ENCODE assay signal across 8 cellular contexts in genomic region chr3:58034738-58035511, GRCh38. TPM values are rescaled to one million over a fixed set of nuclear protein-coding genes. Genes with fewer than 3 reads are reported as not detected.
DNase-seq lines count a peak whose midpoint lies in the region; ATAC-seq and TF ChIP-seq lines count a peak whose summit lies in the region.

No MANE protein-coding gene starts in this region.

- H3K4me3 ChIP-seq in upper lobe of left lung: no peak overlapping the region

- ATAC-seq in HG03025 (IDR thresholded peaks at IDR 0.05; ENCODE audit: low FRiP score, unreplicated experiment) (peak; percentile 91), naive B cell (ENCODE audit: low read depth in 2 of 2) (peak; percentile 94 to 97), upper lobe of left lung (ENCODE audit: low FRiP score in 2 of 2) (no peak)

- WGBS in upper lobe of left lung, 2 donors: 63 to 77% methylated on average over 5 to 6 of the region's 6 CpGs

- no peaks in the 10 kb centered on the region for H3K36me3 ChIP-seq in upper lobe of left lung

- no peaks in the 10 kb centered on the region for H3K27me3 ChIP-seq in upper lobe of left lung

- peak overlapping the region; percentile 5 for H3K4me3 Mint-ChIP-seq in activated CD4-positive, alpha-beta T cell treated with anti-CD3 and anti-CD28 coated beads, Interleukin-2, amount 10 ng/mL, durations not matched to agents 7 days and 5 days
- H3K4me3 Mint-ChIP-seq in naive B cell: peak overlapping the region in 3 of 8 donors; percentile 33 to 68 (median 47)

- no peaks in the 10 kb centered on the region for H3K9me3 Mint-ChIP-seq in activated CD4-positive, alpha-beta T cell treated with anti-CD3 and anti-CD28 coated beads, Interleukin-2, amount 10 ng/mL, durations not matched to agents 7 days and 5 days
- no peaks in the 10 kb centered on the region for H3K9me3 Mint-ChIP-seq in naive B cell

- TF ChIP-seq POLR2A in upper lobe of left lung (IDR thresholded peaks at IDR 0.05): no peak

- H3K36me3 Mint-ChIP-seq in activated CD4-positive, alpha-beta T cell treated with anti-CD3 and anti-CD28 coated beads, Interleukin-2, amount 10 ng/mL, durations not matched to agents 7 days and 5 days (ENCODE audit: low read depth): peaks cover 4% of the 10 kb centered on the region
- no peaks in the 10 kb centered on the region for H3K36me3 Mint-ChIP-seq in naive B cell

- peaks cover 44% of the 10 kb centered on the region for H3K4me1 Mint-ChIP-seq in activated CD4-positive, alpha-beta T cell treated with anti-CD3 and anti-CD28 coated beads, Interleukin-2, amount 10 ng/mL, durations not matched to agents 7 days and 5 days
- H3K4me1 Mint-ChIP-seq in naive B cell: peaks cover 12 to 41% (median 26%) of the 10 kb centered on the region in 3 donors

- CTCF ChIA-PET in activated CD4-positive, alpha-beta T cell treated with anti-CD3 and anti-CD28 coated beads, Interleukin-2, amount 10 ng/mL, durations not matched to agents 7 days and 5 days (lab: Charles Lee): interaction anchor here (0.8 to 1.6 kb wide), 10 partner anchors 9 to 1029 kb away, joined by 3 to 9 read pairs (median 3); partner anchors contain the start of genes FLNB, HTD2 and RPP14

- TF ChIP-seq EP300 in upper lobe of left lung (IDR thresholded peaks at IDR 0.05): no peak

- no peaks in the 10 kb centered on the region for H3K27me3 Mint-ChIP-seq in activated CD4-positive, alpha-beta T cell treated with anti-CD3 and anti-CD28 coated beads, Interleukin-2, amount 10 ng/mL, durations not matched to agents 7 days and 5 days
- no peaks in the 10 kb centered on the region for H3K27me3 Mint-ChIP-seq in naive B cell

- TF ChIP-seq CTCF in upper lobe of left lung (IDR thresholded peaks at IDR 0.05): no peak

- H3K27ac Mint-ChIP-seq in activated CD4-positive, alpha-beta T cell treated with anti-CD3 and anti-CD28 coated beads, Interleukin-2, amount 10 ng/mL, durations not matched to agents 7 days and 5 days: peak overlapping the region; percentile 74
- H3K27ac Mint-ChIP-seq in naive B cell: peak overlapping the region; percentile 84 to 99 (median 96)

- no peak overlapping the region for H3K27ac ChIP-seq in upper lobe of left lung

- no peaks in the 10 kb centered on the region for H3K9me3 ChIP-seq in upper lobe of left lung

- peak; percentile 40 for DNase-seq in stimulated activated CD4-positive, alpha-beta T cell treated with anti-CD3 and anti-CD28 coated beads, Interleukin-15, amount 100 ng/mL, for 24 hours
- no peak for DNase-seq in stimulated activated CD4-positive, alpha-beta T cell treated with anti-CD3 and anti-CD28 coated beads, Interleukin-12 subunit alpha, Interleukin-12 subunit beta, amount 100 ng/mL, for 4 hours
- DNase-seq in activated CD4-positive, alpha-beta T cell treated with anti-CD3 and anti-CD28 coated beads, Interleukin-2, amount 10 ng/mL, durations not matched to agents 7 days and 5 days: peak; percentile 70
- peak; percentile 60 for DNase-seq in naive B cell
- no peak for DNase-seq in hippocampal formation (lab: John Stamatoyannopoulos, UW)
- DNase-seq in NCI-H1105 treated with DMSO at 0.1 percent for 48 hours (lab: John Stamatoyannopoulos, UW): no peak
- DNase-seq in upper lobe of left lung: no peak

- H3K4me1 ChIP-seq in upper lobe of left lung: peaks cover 4 to 23% (median 7%) of the 10 kb centered on the region in 4 donors

- POLR2A ChIA-PET in activated CD4-positive, alpha-beta T cell treated with anti-CD3 and anti-CD28 coated beads, Interleukin-2, amount 10 ng/mL, durations not matched to agents 7 days and 5 days (lab: Charles Lee): interaction anchor here (0.6 to 0.7 kb wide), 2 partner anchors 15 to 52 kb away, joined by 3 read pairs; no protein-coding TSS in a partner anchor

RNA-seq across cellular contexts. Expression of gene FLNB, which starts 26.7 kb away (rescaled TPM):
- 10 to 100 TPM; 27.2 to 28.1 TPM for total RNA-seq in activated CD4-positive, alpha-beta T cell treated with anti-CD3 and anti-CD28 coated beads, Interleukin-2, amount 10 ng/mL, durations not matched to agents 7 days and 5 days
- 10 to 100 TPM in 3 of 6 donors, 1 to 10 TPM in 3; 3.2 to 14.6 (median 9.7) TPM for polyA plus RNA-seq in naive B cell (ENCODE audit: low read depth in 6 of 6)
- 100 to 1,000 TPM; 101 to 193 (median 127) TPM for total RNA-seq in upper lobe of left lung

Comparison
In these comparisons a context has a peak if more than half of its experiments do, and no peak if none do; other contexts are left out.
1. DNase-seq: peak in stimulated activated CD4-positive, alpha-beta T cell treated with anti-CD3 and anti-CD28 coated beads, Interleukin-15, amount 100 ng/mL, for 24 hours (single experiment), activated CD4-positive, alpha-beta T cell treated with anti-CD3 and anti-CD28 coated beads, Interleukin-2, amount 10 ng/mL, durations not matched to agents 7 days and 5 days (single experiment) and naive B cell (single experiment); none in stimulated activated CD4-positive, alpha-beta T cell treated with anti-CD3 and anti-CD28 coated beads, Interleukin-12 subunit alpha, Interleukin-12 subunit beta, amount 100 ng/mL, for 4 hours (single experiment), hippocampal formation (0 of 2), NCI-H1105 treated with DMSO at 0.1 percent for 48 hours (single experiment) and upper lobe of left lung (0 of 2).
2. ATAC-seq: peak in HG03025 (single experiment) and naive B cell (2 of 2); none in upper lobe of left lung (0 of 2).